27 cellular contexts compared by ENCODE assay signal in the genomic region with DNA sequence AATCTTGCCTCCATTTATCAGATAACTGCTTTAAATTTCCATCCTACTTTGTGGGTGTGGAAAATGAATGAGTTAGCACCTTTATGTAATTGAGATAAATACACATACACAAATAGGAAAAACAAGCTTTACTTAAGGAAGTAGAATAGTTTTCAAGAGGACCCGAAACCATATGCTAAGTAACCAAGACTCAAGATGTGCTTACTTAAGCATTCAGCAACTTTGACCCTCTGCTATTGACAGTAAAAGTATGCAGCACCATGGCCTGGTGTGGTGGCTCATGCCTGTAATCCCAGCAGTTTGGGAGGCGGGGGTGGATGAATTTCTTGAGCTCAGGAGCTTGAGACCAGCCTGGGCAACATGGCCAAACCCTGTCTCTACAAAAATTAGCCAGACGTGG. TPM values are rescaled to one million over a fixed set of nuclear protein-coding genes. Genes with fewer than 3 reads are reported as not detected.
DNase-seq lines count a peak whose midpoint lies in the region; ATAC-seq, FAIRE-seq and TF ChIP-seq lines count a peak whose summit lies in the region.
"Had no signal": no experiment of that assay in that cellular context is flagged by ENCODE, and none has a peak within 500 bp of the region (broad histone marks: within the 10 kb centered on the region; RNA-seq: fewer than 3 reads in every experiment).

No MANE protein-coding gene starts in this region.

- DNase-seq in GM12891 (ENCODE audit: insufficient read length, low spot score) (no peak), SK-N-MC (ENCODE audit: low read depth, low spot score) (no peak), NCI-H1436 treated with DMSO at 0.1 percent for 48 hours (lab: John Stamatoyannopoulos, UW) (no peak), SKM-1 (lab: John Stamatoyannopoulos, UW; ENCODE audit: unreplicated experiment) (no peak), GM19239 (ENCODE audit: insufficient read length, low spot score) (no peak)
- no peak for DNase-seq in stimulated activated naive B cell treated with anti-CD40 and anti-IgM and Interleukin-4, amounts not matched to agents 10 μg/mL and 1 μg/mL and 100 μg/mL, for 72 hours
- DNase-seq: activated CD4-positive, alpha-beta T cell treated with anti-CD3 and anti-CD28 coated beads for 36 hours; activated CD8-positive, alpha-beta T cell treated with anti-CD3 and anti-CD28 coated beads, Interleukin-2, amount 10 ng/mL, durations not matched to agents 7 days and 5 days; activated effector memory CD4-positive, alpha-beta T cell treated with anti-CD3 and anti-CD28 coated beads, Interleukin-2, amount 50 U/mL, for 16 hours; activated naive CD8-positive, alpha-beta T cell treated with anti-CD3 and anti-CD28 coated beads for 36 hours; activated T-cell treated with anti-CD3 and anti-CD28 coated beads, Interleukin-2, amount 50 U/mL, for 1 hour; CD4-positive, alpha-beta T cell; H9; NCI-H1048; NCI-H1930; NCI-H526 treated with DMSO at 0.1 percent for 48 hours; sigmoid colon; stimulated activated CD4-positive, alpha-beta T cell treated with anti-CD3 and anti-CD28 coated beads, Interleukin-4, amount 100 ng/mL, for 4 hours; T-helper 17 cell; upper lobe of left lung had no signal

- no peak overlapping the region for H3K9ac ChIP-seq in SK-N-MC (ENCODE audit: insufficient read length)

- FAIRE-seq in GM12891 (lab: Jason Lieb, UNC) (peak; percentile 20), GM19239 (lab: Jason Lieb, UNC) (no peak)
- FAIRE-seq: GM12878 had no signal

- no peak for TF ChIP-seq POLR2A in GM12891 (IDR thresholded peaks at IDR 0.05; ENCODE audit: low read depth, low read length)

- H3K27me3 Mint-ChIP-seq in stimulated activated naive B cell treated with anti-CD40 and anti-IgM and Interleukin-4, amounts not matched to agents 10 μg/mL and 1 μg/mL and 100 μg/mL, for 72 hours = no peaks in the 10 kb centered on the region
- H3K27me3 Mint-ChIP-seq: activated naive CD8-positive, alpha-beta T cell treated with anti-CD3 and anti-CD28 coated beads for 36 hours; CD4-positive, alpha-beta T cell; stimulated activated memory B cell treated with anti-CD40 and anti-IgM and Interleukin-4, amounts not matched to agents 10 μg/mL and 1 μg/mL and 100 μg/mL, for 72 hours; T-helper 17 cell had no signal

- no peak overlapping the region for H3K4me3 Mint-ChIP-seq in stimulated activated naive B cell treated with anti-CD40 and anti-IgM and Interleukin-4, amounts not matched to agents 10 μg/mL and 1 μg/mL and 100 μg/mL, for 72 hours
- H3K4me3 Mint-ChIP-seq: activated CD4-positive, alpha-beta T cell treated with anti-CD3 and anti-CD28 coated beads for 36 hours; activated CD8-positive, alpha-beta T cell treated with anti-CD3 and anti-CD28 coated beads, Interleukin-2, amount 10 ng/mL, durations not matched to agents 7 days and 5 days; activated naive CD8-positive, alpha-beta T cell treated with anti-CD3 and anti-CD28 coated beads for 36 hours; CD4-positive, alpha-beta T cell; H9; stimulated activated memory B cell treated with anti-CD40 and anti-IgM and Interleukin-4, amounts not matched to agents 10 μg/mL and 1 μg/mL and 100 μg/mL, for 72 hours; T-helper 17 cell had no signal

- H3K9me3 ChIP-seq in SK-N-MC (ENCODE audit: low read depth, low read length) = no peaks in the 10 kb centered on the region
- H3K9me3 ChIP-seq: ascending aorta, gastroesophageal sphincter, prostate gland, sigmoid colon, SJSA1, upper lobe of left lung had no signal

- no peaks in the 10 kb centered on the region for H3K36me3 Mint-ChIP-seq in stimulated activated naive B cell treated with anti-CD40 and anti-IgM and Interleukin-4, amounts not matched to agents 10 μg/mL and 1 μg/mL and 100 μg/mL, for 72 hours
- H3K36me3 Mint-ChIP-seq: activated naive CD8-positive, alpha-beta T cell treated with anti-CD3 and anti-CD28 coated beads for 36 hours; stimulated activated memory B cell treated with anti-CD40 and anti-IgM and Interleukin-4, amounts not matched to agents 10 μg/mL and 1 μg/mL and 100 μg/mL, for 72 hours had no signal

- no peaks in the 10 kb centered on the region for H3K36me3 ChIP-seq in SK-N-MC (ENCODE audit: insufficient read depth, low read length)
- H3K36me3 ChIP-seq: ascending aorta, gastroesophageal sphincter, prostate gland, sigmoid colon, SJSA1, upper lobe of left lung had no signal

- ATAC-seq in HG02798 (IDR thresholded peaks at IDR 0.05; ENCODE audit: poor library complexity, unreplicated experiment) = peak; percentile 40
- ATAC-seq in stimulated activated naive B cell treated with anti-CD40 and anti-IgM and Interleukin-4, amounts not matched to agents 10 μg/mL and 1 μg/mL and 100 μg/mL, for 72 hours (replicated peaks) = peak; percentile 42 to 53
- ATAC-seq: activated CD4-positive, alpha-beta T cell treated with anti-CD3 and anti-CD28 coated beads for 36 hours; activated CD8-positive, alpha-beta T cell treated with anti-CD3 and anti-CD28 coated beads, Interleukin-2, amount 10 ng/mL, durations not matched to agents 7 days and 5 days; gastroesophageal sphincter; GM12878; stimulated activated memory B cell treated with anti-CD40 and anti-IgM and Interleukin-4, amounts not matched to agents 10 μg/mL and 1 μg/mL and 100 μg/mL, for 72 hours; T-helper 17 cell had no signal

- H3K4me1 Mint-ChIP-seq in stimulated activated naive B cell treated with anti-CD40 and anti-IgM and Interleukin-4, amounts not matched to agents 10 μg/mL and 1 μg/mL and 100 μg/mL, for 72 hours = peaks cover 35 to 55% of the 10 kb centered on the region in 2 donors

- H3K9me3 Mint-ChIP-seq in stimulated activated naive B cell treated with anti-CD40 and anti-IgM and Interleukin-4, amounts not matched to agents 10 μg/mL and 1 μg/mL and 100 μg/mL, for 72 hours = no peaks in the 10 kb centered on the region
- H3K9me3 Mint-ChIP-seq: activated naive CD8-positive, alpha-beta T cell treated with anti-CD3 and anti-CD28 coated beads for 36 hours; CD4-positive, alpha-beta T cell; H9; stimulated activated memory B cell treated with anti-CD40 and anti-IgM and Interleukin-4, amounts not matched to agents 10 μg/mL and 1 μg/mL and 100 μg/mL, for 72 hours had no signal

- H3K4me3 ChIP-seq in SK-N-MC = no peak overlapping the region
- H3K4me3 ChIP-seq: ascending aorta, gastroesophageal sphincter, GM12878, prostate gland, sigmoid colon, SJSA1, upper lobe of left lung had no signal

- peak overlapping the region; percentile 98 for H3K27ac ChIP-seq in SK-N-MC
- H3K27ac ChIP-seq: ascending aorta, gastroesophageal sphincter, prostate gland, sigmoid colon, SJSA1, upper lobe of left lung had no signal

- no peak overlapping the region for H3K27ac Mint-ChIP-seq in stimulated activated naive B cell treated with anti-CD40 and anti-IgM and Interleukin-4, amounts not matched to agents 10 μg/mL and 1 μg/mL and 100 μg/mL, for 72 hours
- H3K27ac Mint-ChIP-seq: activated CD4-positive, alpha-beta T cell treated with anti-CD3 and anti-CD28 coated beads for 36 hours; activated CD8-positive, alpha-beta T cell treated with anti-CD3 and anti-CD28 coated beads, Interleukin-2, amount 10 ng/mL, durations not matched to agents 7 days and 5 days; activated naive CD8-positive, alpha-beta T cell treated with anti-CD3 and anti-CD28 coated beads for 36 hours; CD4-positive, alpha-beta T cell; H9; stimulated activated memory B cell treated with anti-CD40 and anti-IgM and Interleukin-4, amounts not matched to agents 10 μg/mL and 1 μg/mL and 100 μg/mL, for 72 hours; T-helper 17 cell had no signal

TF ChIP-seq in GM12891, 5 proteins besides CTCF, POLR2A, EP300 and RAD21:
- TF ChIP-seq POLR2AphosphoS5 (IDR thresholded peaks at IDR 0.05; ENCODE audit: low read depth, low read length) = no peak
- TF ChIP-seq SPI1 (IDR thresholded peaks at IDR 0.05; ENCODE audit: low read depth, low read length) = no peak

RNA-seq across cellular contexts. Expression of a gene that starts 29.9 kb away (rescaled TPM):
- polyA plus RNA-seq in GM12891 (2012; ENCODE audit: low read depth, missing spikeins) = not detected
- polyA plus RNA-seq: GM12878 had no signal

RNA-seq across cellular contexts. Expression of a gene that starts 45.8 kb away (rescaled TPM):
- 0.08 TPM for polyA plus RNA-seq in GM12891 (2012; ENCODE audit: low read depth, missing spikeins)

RNA-seq across cellular contexts. Expression of a gene that starts 59.0 kb away (rescaled TPM):
- not detected for polyA plus RNA-seq in GM12891 (2012; ENCODE audit: low read depth, missing spikeins)
